In genomic region chr6:26292709-26293108, GRCh38 we compare ENCODE assay signal across 32 cellular contexts.
"Had no signal": no experiment of that assay in that cellular context is flagged by ENCODE, and none has a peak within 500 bp of the region (broad histone marks: within the 10 kb centered on the region; RNA-seq: fewer than 3 reads in every experiment).

No MANE protein-coding gene starts in this region.

- H2AFZ ChIP-seq: PC-9 had no signal

- H3K4me3 ChIP-seq: MG63, PC-9, SJSA1 had no signal

- H3K27ac ChIP-seq: PC-9, RWPE1, SJSA1 had no signal

- H3K9ac ChIP-seq: SK-N-SH had no signal

- FAIRE-seq: RCC 7860 had no signal

- H3K4me2 ChIP-seq: PC-9, SK-N-SH had no signal

- ATAC-seq: Panc1 had no signal

- DNase-seq: Kasumi-1, MG63, NCI-H1048, NCI-H1092 treated with DMSO at 0.1 percent for 48 hours, NCI-H1105 treated with DMSO at 0.1 percent for 48 hours, NCI-H1417, NCI-H1436, NCI-H146, NCI-H1694, NCI-H187, NCI-H1930, NCI-H2029 treated with DMSO at 0.1 percent for 48 hours, NCI-H2081 treated with DMSO at 0.1 percent for 48 hours, NCI-H2107, NCI-H2171, NCI-H2227 treated with DMSO at 0.1 percent for 48 hours, NCI-H345, NCI-H446, NCI-H524, NCI-H526, NCI-H69, NCI-H748 treated with DMSO at 0.1 percent for 48 hours, NCI-H82, Right ventricle myocardium superior, SHP77 treated with DMSO at 0.1 percent for 48 hours, SK-N-SH, SW 1271 had no signal

- H3K27me3 ChIP-seq: MG63, SJSA1 had no signal

- H3K36me3 ChIP-seq: MG63, SJSA1 had no signal
